ENCODE assay signal across 8 cellular contexts in genomic region chr7:151632750-151633515, GRCh38.
DNase-seq lines count a peak whose midpoint lies in the region; ATAC-seq and TF ChIP-seq lines count a peak whose summit lies in the region.

No MANE protein-coding gene starts in this region.

- no peaks in the 10 kb centered on the region for H3K27me3 ChIP-seq in RWPE2 (ENCODE audit: insufficient read depth, poor library complexity, severe bottlenecking)

- intact Hi-C loops in left cardiac atrium (cut with DNase I) = loop anchor here in 1 of 2 donors (10.0 kb wide), 1 partner anchor 62 kb away; no protein-coding TSS in a partner anchor

- peaks cover 40% of the 10 kb centered on the region for H3K4me1 ChIP-seq in RWPE2 (ENCODE audit: insufficient read depth, poor library complexity, severe bottlenecking)

- peak overlapping the region; percentile 98 to 99 for H3K27ac Mint-ChIP-seq in activated naive CD4-positive, alpha-beta T cell treated with anti-CD3 and anti-CD28 coated beads, Interleukin-2, amount 50 U/mL, for 72 hours

- ATAC-seq in HG02938 (IDR thresholded peaks at IDR 0.05; ENCODE audit: unreplicated experiment) (peak; percentile 65), RWPE2 (ENCODE audit: low read depth) (no peak), left cardiac atrium (peak; percentile 40 to 62)
- peak; percentile 65 to 75 for ATAC-seq in activated naive CD4-positive, alpha-beta T cell treated with anti-CD3 and anti-CD28 coated beads, Interleukin-2, amount 50 U/mL, for 72 hours

- H3K27ac ChIP-seq in RWPE2 (ENCODE audit: poor library complexity, severe bottlenecking) = peak overlapping the region; percentile 79

- H3K9me3 Mint-ChIP-seq in activated naive CD4-positive, alpha-beta T cell treated with anti-CD3 and anti-CD28 coated beads, Interleukin-2, amount 50 U/mL, for 72 hours = peaks cover 0 to 5% of the 10 kb centered on the region in 2 donors

- peaks cover 23% of the 10 kb centered on the region for H3K36me3 ChIP-seq in RWPE2 (ENCODE audit: low read depth)

- no peak for TF ChIP-seq CTCF in RWPE2 (IDR thresholded peaks at IDR 0.05; ENCODE audit: poor library complexity, severe bottlenecking)

- peak overlapping the region; percentile 98 for H3K4me3 ChIP-seq in RWPE2 (ENCODE audit: severe bottlenecking)

- no peak for DNase-seq in RWPE2 (ENCODE audit: low spot score)
- DNase-seq in activated naive CD4-positive, alpha-beta T cell treated with anti-CD3 and anti-CD28 coated beads, Interleukin-2, amount 50 U/mL, for 72 hours (ENCODE audit: low spot score in 2 of 2) = peak; percentile 60 to 73
- DNase-seq in left cardiac atrium = peak; percentile 62
- peak; percentile 69 for DNase-seq in retina
- no peak for DNase-seq in amniotic stem cell (lab: John Stamatoyannopoulos, UW)
- DNase-seq in COLO829 (ENCODE audit: low spot score) = no peak

- TF ChIP-seq POLR2A in GM18526 (IDR thresholded peaks at IDR 0.05; ENCODE audit: extremely low read depth, insufficient read length) = peak; percentile 70

- no peaks in the 10 kb centered on the region for H3K9me3 ChIP-seq in RWPE2 (ENCODE audit: severe bottlenecking)

- peaks cover 7 to 17% of the 10 kb centered on the region in 2 donors for H3K36me3 Mint-ChIP-seq in activated naive CD4-positive, alpha-beta T cell treated with anti-CD3 and anti-CD28 coated beads, Interleukin-2, amount 50 U/mL, for 72 hours

Comparison
In these comparisons a context has a peak if more than half of its experiments do, and no peak if none do; other contexts are left out.
1. DNase-seq: peak in activated naive CD4-positive, alpha-beta T cell treated with anti-CD3 and anti-CD28 coated beads, Interleukin-2, amount 50 U/mL, for 72 hours (2 of 2), left cardiac atrium (single experiment) and retina (single experiment); none in RWPE2 (single experiment), amniotic stem cell (single experiment) and COLO829 (single experiment).